Comparison of ENCODE assay signal across 16 cellular contexts in genomic region chr13:47038196-47038595, GRCh38.
A peak's percentile ranks its signal among the peaks of the same experiment; 100 is the strongest.
DNase-seq lines count a peak whose midpoint lies in the region; ATAC-seq and TF ChIP-seq lines count a peak whose summit lies in the region.
"Had no signal": no experiment of that assay in that cellular context is flagged by ENCODE, and none has a peak within 500 bp of the region (broad histone marks: within the 10 kb centered on the region; RNA-seq: fewer than 3 reads in every experiment).

No MANE protein-coding gene starts in this region.

- in situ Hi-C loops in astrocyte of the cerebellum (cut with HindIII; ENCODE audit: low sequenced_read_pairs), result no loop called here

- H3K9me3 Mint-ChIP-seq in stimulated activated naive CD8-positive, alpha-beta T cell treated with anti-CD3 and anti-CD28 coated beads, Interleukin-15, amount 100 ng/mL, for 72 hours, result no peaks in the 10 kb centered on the region
- H3K9me3 Mint-ChIP-seq: CD14-positive monocyte had no signal

- no peak overlapping the region for H3K4me3 Mint-ChIP-seq in stimulated activated naive CD8-positive, alpha-beta T cell treated with anti-CD3 and anti-CD28 coated beads, Interleukin-15, amount 100 ng/mL, for 72 hours
- H3K4me3 Mint-ChIP-seq: CD14-positive monocyte had no signal

- H3K27me3 Mint-ChIP-seq in stimulated activated naive CD8-positive, alpha-beta T cell treated with anti-CD3 and anti-CD28 coated beads, Interleukin-15, amount 100 ng/mL, for 72 hours, result peaks cover 17% of the 10 kb centered on the region

- no peak overlapping the region for H3K27ac Mint-ChIP-seq in stimulated activated naive CD8-positive, alpha-beta T cell treated with anti-CD3 and anti-CD28 coated beads, Interleukin-15, amount 100 ng/mL, for 72 hours
- H3K27ac Mint-ChIP-seq: CD14-positive monocyte had no signal

- H3K9me3 ChIP-seq in colonic mucosa, result no peaks in the 10 kb centered on the region
- H3K9me3 ChIP-seq: HAP-1 had no signal

- intact Hi-C loops in colonic mucosa (cut with DNase I), result no loop called here

- H3K4me1 ChIP-seq in colonic mucosa, result no peaks in the 10 kb centered on the region
- H3K4me1 ChIP-seq: HAP-1 had no signal

- H3K4me3 ChIP-seq in astrocyte of the cerebellum (ENCODE audit: low read depth, low read length) (no peak overlapping the region), colonic mucosa (no peak overlapping the region)
- H3K4me3 ChIP-seq: HAP-1 had no signal

- no peak overlapping the region for H3K9ac ChIP-seq in colonic mucosa (ENCODE audit: low read depth in 2 of 2, low read length in 2 of 2)

- H3K4me1 Mint-ChIP-seq in stimulated activated naive CD8-positive, alpha-beta T cell treated with anti-CD3 and anti-CD28 coated beads, Interleukin-15, amount 100 ng/mL, for 72 hours, result no peaks in the 10 kb centered on the region

- no peak for ATAC-seq in stimulated activated naive CD8-positive, alpha-beta T cell treated with anti-CD3 and anti-CD28 coated beads, Interleukin-15, amount 100 ng/mL, for 72 hours
- ATAC-seq in HG03520 (IDR thresholded peaks at IDR 0.05; ENCODE audit: unreplicated experiment), result no peak

- TF ChIP-seq CTCF in astrocyte of the cerebellum (IDR thresholded peaks at IDR 0.05; ENCODE audit: low read depth, low read length, missing control alignments) (no peak), colonic mucosa (IDR thresholded peaks at IDR 0.05) (no peak)

- H3K27ac ChIP-seq in colonic mucosa, result no peak overlapping the region

- H3K36me3 ChIP-seq in colonic mucosa, result no peaks in the 10 kb centered on the region
- H3K36me3 ChIP-seq: HAP-1 had no signal

- DNase-seq in EL, result peak; percentile 9
- peak; percentile 33 for DNase-seq in LHCN-M2 (ENCODE audit: low read depth)
- DNase-seq in astrocyte of the cerebellum (ENCODE audit: low read depth), result peak; percentile 22
- peak; percentile 7 for DNase-seq in glomerular visceral epithelial cell (ENCODE audit: extremely low spot score)
- DNase-seq in colonic mucosa, result no peak
- no peak for DNase-seq in stimulated activated naive CD8-positive, alpha-beta T cell treated with anti-CD3 and anti-CD28 coated beads, Interleukin-15, amount 100 ng/mL, for 72 hours
- DNase-seq in NCI-H2196 treated with DMSO at 0.1 percent for 48 hours (lab: John Stamatoyannopoulos, UW; ENCODE audit: unreplicated experiment), result no peak
- DNase-seq: 8988T, DMS79 treated with DMSO at 0.1 percent for 48 hours, NCI-H1105, NCI-H2081, NCI-H510A, NCI-H774 had no signal

- H3K27me3 ChIP-seq in colonic mucosa, result no peaks in the 10 kb centered on the region

Comparison
In these comparisons a context has a peak if more than half of its experiments do, and no peak if none do; other contexts are left out.
1. DNase-seq: peak in EL (single experiment), LHCN-M2 (single experiment), astrocyte of the cerebellum (single experiment) and glomerular visceral epithelial cell (single experiment); none in colonic mucosa (single experiment), stimulated activated naive CD8-positive, alpha-beta T cell treated with anti-CD3 and anti-CD28 coated beads, Interleukin-15, amount 100 ng/mL, for 72 hours (0 of 2) and NCI-H2196 treated with DMSO at 0.1 percent for 48 hours (single experiment).